ENCODE assay signal across 18 cellular contexts in genomic region chr19:45975296-45975695, GRCh38. TPM values are rescaled to one million over a fixed set of nuclear protein-coding genes. Genes with fewer than 3 reads are reported as not detected.
DNase-seq lines count a peak whose midpoint lies in the region; ATAC-seq, FAIRE-seq and TF ChIP-seq lines count a peak whose summit lies in the region.
"Had no signal": no experiment of that assay in that cellular context is flagged by ENCODE, and none has a peak within 500 bp of the region (broad histone marks: within the 10 kb centered on the region; RNA-seq: fewer than 3 reads in every experiment).

No MANE protein-coding gene starts in this region.

- no peak overlapping the region for H2AK5ac ChIP-seq in IMR-90 (ENCODE audit: low read depth, low read length)

- H4K8ac ChIP-seq in IMR-90 (ENCODE audit: low read depth in 2 of 2, low read length in 2 of 2), result no peak overlapping the region

- no peak overlapping the region for H3K23ac ChIP-seq in IMR-90 (ENCODE audit: low read depth, low read length)

- no peak overlapping the region for H3K56ac ChIP-seq in IMR-90 (ENCODE audit: extremely low read depth, insufficient read depth, low read length)

- no peak overlapping the region for H3K18ac ChIP-seq in IMR-90 (ENCODE audit: low read depth, low read length)

- H2BK5ac ChIP-seq in IMR-90 (ENCODE audit: low read depth, low read length, poor library complexity, severe bottlenecking), result no peak overlapping the region

- no peak for TF ChIP-seq RAD21 in IMR-90 (IDR thresholded peaks at IDR 0.05; ENCODE audit: low read length)
- TF ChIP-seq RAD21 in K562 (CRISPR knock-in tag; conservative IDR thresholded peaks at IDR 0.05 in 1 of 2, IDR thresholded peaks at IDR 0.05 in 1 of 2), result no peak
- no peak for TF ChIP-seq RAD21 in neural cell (conservative IDR thresholded peaks at IDR 0.05)

- H2AFZ ChIP-seq in IMR-90 (replicated peaks; ENCODE audit: low read length, poor library complexity) (no peak overlapping the region), K562 (ENCODE audit: low read depth, low read length) (no peak overlapping the region), neural cell (ENCODE audit: low read depth, low read length) (peak overlapping the region; percentile 31)

- no peak for FAIRE-seq in K562 (lab: Jason Lieb, UNC)

- H3K4me1 ChIP-seq in BLaER1 treated with 17β-estradiol and CSF1 and Interleukin-3, amounts not matched to agents 10 nM and 100 nM, result peaks cover 19 to 82% (median 72%) of the 10 kb centered on the region in 10 experiments
- H3K4me1 ChIP-seq in IMR-90 (ENCODE audit: control insufficient read depth, insufficient read depth, low read length) (no peaks in the 10 kb centered on the region), K562 (replicated peaks in 1 of 2; ENCODE audit: control insufficient read depth in 2 of 2, insufficient read depth in 2 of 2, low read length in 2 of 2) (peaks cover 0 to 21% of the 10 kb centered on the region in 2 experiments; a peak in 2 of 5 replicates)

- no peaks in the 10 kb centered on the region for H3F3A ChIP-seq in neural cell (ENCODE audit: insufficient read depth, low read length, poor library complexity, severe bottlenecking)

- intact Hi-C loops in IMR-90 (cut with micrococcal nuclease) (no loop called here), K562 (cut with micrococcal nuclease) (no loop called here)

- H3K27ac ChIP-seq in BLaER1 treated with 17β-estradiol and CSF1 and Interleukin-3, amounts not matched to agents 10 nM and 100 nM, result peak overlapping the region in 1 of 11 experiments; percentile 48; a peak in 2 of 22 replicates
- H3K27ac ChIP-seq in IMR-90 (ENCODE audit: insufficient read depth, low read length) (no peak overlapping the region), K562 (ENCODE audit: extremely low read depth, low read depth, low read length) (no peak overlapping the region), neural cell (ENCODE audit: low read length) (peak overlapping the region; percentile 98)
- H3K27ac ChIP-seq: KMS-11 had no signal

- no peaks in the 10 kb centered on the region for H4K20me1 ChIP-seq in BLaER1 treated with 17β-estradiol and CSF1 and Interleukin-3, amounts not matched to agents 10 nM and 100 nM
- H4K20me1 ChIP-seq in IMR-90 (ENCODE audit: insufficient read depth, low read length) (no peaks in the 10 kb centered on the region), K562 (replicated peaks; ENCODE audit: control insufficient read depth, insufficient read depth, low read length) (peaks cover 13% of the 10 kb centered on the region), neural cell (ENCODE audit: insufficient read depth) (peaks cover 6% of the 10 kb centered on the region)

- BruUV-seq in IMR-90 (replicated peaks; lab: Mats Ljungman, UMichigan), result no TSS peak
- BruUV-seq in K562 (replicated peaks; lab: Mats Ljungman, UMichigan), result no TSS peak

- no peaks in the 10 kb centered on the region for H3K9me3 ChIP-seq in BLaER1 treated with 17β-estradiol and CSF1 and Interleukin-3, amounts not matched to agents 10 nM and 100 nM (replicated peaks in 1 of 11)
- H3K9me3 ChIP-seq in IMR-90 (ENCODE audit: control insufficient read depth, insufficient read depth, low read length) (peaks cover 4% of the 10 kb centered on the region; the same call in 1 of the 2 replicates), K562 (replicated peaks; ENCODE audit: control insufficient read depth, insufficient read depth, low read depth, low read length) (no peaks in the 10 kb centered on the region), neural cell (ENCODE audit: low read length) (no peaks in the 10 kb centered on the region)

- no peaks in the 10 kb centered on the region for H3K79me1 ChIP-seq in IMR-90 (ENCODE audit: low read depth in 1 of 2, low read length in 2 of 2)

- H3K36me3 ChIP-seq in BLaER1 treated with 17β-estradiol and CSF1 and Interleukin-3, amounts not matched to agents 10 nM and 100 nM, result no peaks in the 10 kb centered on the region
- H3K36me3 ChIP-seq in IMR-90 (ENCODE audit: control insufficient read depth, insufficient read depth, low read length), result no peaks in the 10 kb centered on the region
- no peaks in the 10 kb centered on the region for H3K36me3 ChIP-seq in K562 (ENCODE audit: control insufficient read depth, insufficient read depth, low read length)
- H3K36me3 ChIP-seq in neural cell (ENCODE audit: insufficient read depth, low read length), result no peaks in the 10 kb centered on the region

- DNase-seq in IMR-90, result no peak
- DNase-seq in K562 (ENCODE audit: extremely low read depth in 1 of 4, low spot score in 3 of 4), result no peak
- DNase-seq in globus pallidus (ENCODE audit: low spot score), result no peak
- DNase-seq: CD4-positive, alpha-beta T cell; DMS79 treated with DMSO at 0.1 percent for 48 hours; NCI-H1048; NK-92 treated with Interleukin-12 subunit alpha and Interleukin-12 subunit beta, amount 100 ng/mL, for 24 hours; OCI-M1; SHP77 treated with DMSO at 0.1 percent for 48 hours had no signal

- POLR2A ChIA-PET in IMR-90 (lab: Charles Lee; ENCODE audit: unreplicated experiment), result no interaction called here
- POLR2A ChIA-PET in K562 (lab: Yijun Ruan, JAX), result no interaction called here

- H3K4me3 ChIP-seq in BLaER1 treated with 17β-estradiol and CSF1 and Interleukin-3, amounts not matched to agents 10 nM and 100 nM, result no peak overlapping the region
- H3K4me3 ChIP-seq in IMR-90 (ENCODE audit: insufficient read depth, low read depth, low read length), result no peak overlapping the region
- H3K4me3 ChIP-seq in K562, result no peak overlapping the region
- peak overlapping the region; percentile 70 for H3K4me3 ChIP-seq in neural cell (ENCODE audit: low read length)

- H3K14ac ChIP-seq in IMR-90 (replicated peaks; ENCODE audit: low read depth, low read length), result no peak overlapping the region

- no peak overlapping the region for H2BK120ac ChIP-seq in IMR-90 (ENCODE audit: low read depth, low read length)

- 0 out of 2 replicates have a peak, but pooled peaks cover 2% of the 10 kb centered on the region for H3K9me1 ChIP-seq in IMR-90 (ENCODE audit: insufficient read depth, low read length)
- no peaks in the 10 kb centered on the region for H3K9me1 ChIP-seq in K562 (ENCODE audit: control insufficient read depth, insufficient read depth, low read length)

- TF ChIP-seq POLR2A in IMR-90 (IDR thresholded peaks at IDR 0.05; ENCODE audit: low read depth, low read length) (no peak), K562 (conservative IDR thresholded peaks at IDR 0.05) (no peak)

- peak overlapping the region in 1 of 11 experiments; percentile 56; a peak in 2 of 22 replicates for H3K9ac ChIP-seq in BLaER1 treated with 17β-estradiol and CSF1 and Interleukin-3, amounts not matched to agents 10 nM and 100 nM
- no peak overlapping the region for H3K9ac ChIP-seq in IMR-90 (ENCODE audit: low read depth, low read length)
- H3K9ac ChIP-seq in K562 (ENCODE audit: insufficient read depth in 1 of 2, low read depth in 2 of 2, low read length in 2 of 2), result no peak overlapping the region
- peak overlapping the region; percentile 97 for H3K9ac ChIP-seq in neural cell (ENCODE audit: low read length)
- H3K9ac ChIP-seq: KMS-11 had no signal

- H2BK15ac ChIP-seq in IMR-90 (ENCODE audit: low read depth, low read length), result no peak overlapping the region

- dilution Hi-C loops in IMR-90 (cut with HindIII; ENCODE audit: low sequenced_read_pairs, unreplicated experiment), result no loop called here

- H4K5ac ChIP-seq in IMR-90 (ENCODE audit: low read depth, low read length), result no peak overlapping the region

- peak overlapping the region in 9 of 11 experiments; percentile 59 to 86 (median 71); a peak in 17 of 22 replicates for H3K4me2 ChIP-seq in BLaER1 treated with 17β-estradiol and CSF1 and Interleukin-3, amounts not matched to agents 10 nM and 100 nM
- no peak overlapping the region for H3K4me2 ChIP-seq in IMR-90 (ENCODE audit: low read depth, low read length)
- no peak overlapping the region for H3K4me2 ChIP-seq in K562 (ENCODE audit: insufficient read depth, low read length)
- peak overlapping the region; percentile 96 for H3K4me2 ChIP-seq in neural cell (ENCODE audit: low read length)
- H3K4me2 ChIP-seq: KMS-11 had no signal

- no peak overlapping the region for H3K4ac ChIP-seq in IMR-90 (ENCODE audit: low read depth, low read length)

- in situ Hi-C loops in IMR-90 (cut with MboI; ENCODE audit: low sequenced_read_pairs) (no loop called here), K562 (cut with MboI) (no loop called here)

- no peak overlapping the region for H2BK20ac ChIP-seq in IMR-90 (ENCODE audit: low read depth, low read length)

- TF ChIP-seq EP300 in K562 (IDR thresholded peaks at IDR 0.05; ENCODE audit: low read length) (no peak), neural cell (conservative IDR thresholded peaks at IDR 0.05; ENCODE audit: poor library complexity, severe bottlenecking) (no peak)

- no CpG with 5 or more reads among the region's 5 CpGs for WGBS in IMR-90 (ENCODE audit: extremely low coverage in 2 of 2, insufficient read length in 1 of 2), 2 experiments
- 0% methylated on average over 2 of the region's 5 CpGs for WGBS in K562 (ENCODE audit: insufficient coverage, low coverage, missing lambda C conversion rate)

- no peaks in the 10 kb centered on the region for H3K79me2 ChIP-seq in K562 (ENCODE audit: control insufficient read depth, insufficient read depth, low read length)
- peaks cover 43% of the 10 kb centered on the region for H3K79me2 ChIP-seq in neural cell (replicated peaks; ENCODE audit: insufficient read depth, low read length)

- no peaks in the 10 kb centered on the region for H3K9me2 ChIP-seq in neural cell (ENCODE audit: insufficient read depth, low read length)

- H4K91ac ChIP-seq in IMR-90 (ENCODE audit: insufficient read depth, low read depth, low read length), result no peak overlapping the region

- CTCF ChIA-PET in IMR-90 (lab: Yijun Ruan, JAX), result no interaction called here
- CTCF ChIA-PET in K562 (lab: Yijun Ruan, JAX; ENCODE audit: low intra/inter-chr PET ratio), result no interaction called here

- ATAC-seq in IMR-90 (ENCODE audit: low read depth), result no peak
- ATAC-seq in K562, result no peak
- ATAC-seq in esophagus mucosa, result no peak
- no peak for ATAC-seq in GM21390 (IDR thresholded peaks at IDR 0.05; ENCODE audit: unreplicated experiment)

- H2AK9ac ChIP-seq in IMR-90 (replicated peaks; ENCODE audit: low read depth, low read length, poor library complexity), result peak overlapping the region; percentile 19

- H3K27me3 ChIP-seq in BLaER1 treated with 17β-estradiol and CSF1 and Interleukin-3, amounts not matched to agents 10 nM and 100 nM, result no peaks in the 10 kb centered on the region
- peaks cover 64% of the 10 kb centered on the region for H3K27me3 ChIP-seq in IMR-90 (ENCODE audit: control insufficient read depth, insufficient read depth, low read length)
- H3K27me3 ChIP-seq in K562 (ENCODE audit: control insufficient read depth in 2 of 2, insufficient read depth in 2 of 2, low read length in 2 of 2), result peaks cover 25 to 44% of the 10 kb centered on the region in 2 experiments
- no peaks in the 10 kb centered on the region for H3K27me3 ChIP-seq in neural cell (ENCODE audit: insufficient read depth, low read depth, low read length)

- TF ChIP-seq CTCF in IMR-90 (conservative IDR thresholded peaks at IDR 0.05; ENCODE audit: low read depth, low read length), result no peak
- no peak for TF ChIP-seq CTCF in K562 (IDR thresholded peaks at IDR 0.05 in 2 of 3, conservative IDR thresholded peaks at IDR 0.05 in 1 of 3; ENCODE audit: insufficient read depth in 2 of 3, low read depth in 1 of 3, low read length in 3 of 3)
- peak; percentile 17 for TF ChIP-seq CTCF in neural cell (IDR thresholded peaks at IDR 0.05; ENCODE audit: poor library complexity, severe bottlenecking)

RNA-seq across cellular contexts. Expression of gene NOVA2, which starts 1.6 kb away (rescaled TPM):
- not detected in 2 replicates for total RNA-seq in IMR-90 (2012; rRNA removed)
- 0.03 TPM in 1 of 2 replicates, not detected in the other for polyA plus RNA-seq in IMR-90 (2012; rRNA removed)
- polyA plus RNA-seq in IMR-90 (2012; cell fraction: cytosol; rRNA removed), result 0.02 and 0.03 TPM in 2 replicates
- polyA plus RNA-seq in IMR-90 (2012; cell fraction: nucleus; rRNA removed; ENCODE audit: low replicate concordance), result 0.05 and 0.06 TPM in 2 replicates
- total RNA-seq in K562 (2011; cell fraction: chromatin; rRNA removed; ENCODE audit: low replicate concordance), result not detected in 2 replicates
- total RNA-seq in K562 (2011; cell fraction: nucleolus; rRNA removed), result not detected in 2 replicates
- not detected in 2 replicates for total RNA-seq in K562 (2011; cell fraction: nucleoplasm; rRNA removed)
- not detected in 2 replicates for total RNA-seq in K562 (2014; rRNA removed)
- not detected in 2 replicates for total RNA-seq in K562 (2014; rRNA removed; fragmentation: Illumina TruSeq; extraction: Trizol)
- total RNA-seq in K562 (2015; rRNA removed; fragmentation: Illumina TruSeq; extraction: Trizol), result not detected in 2 replicates
- not detected in 2 replicates for total RNA-seq in K562 (2021)
- polyA plus RNA-seq in K562 (2011; rRNA removed), result not detected in 2 replicates
- polyA plus RNA-seq in K562 (2011; cell fraction: cytosol; rRNA removed), result not detected in 2 replicates
- not detected in 2 replicates for polyA plus RNA-seq in K562 (2011; cell fraction: nucleus; rRNA removed)
- polyA plus RNA-seq in K562 (2012), result 0.03 TPM in 1 of 2 replicates, not detected in the other
- polyA plus RNA-seq in K562 (2014; fragmentation: Illumina TruSeq; extraction: Trizol), result not detected in 2 replicates
- not detected for polyA plus RNA-seq in K562 (2014; fragmentation: Nextera tagmentation; extraction: Ambion mirVana)
- not detected in 2 replicates for polyA plus RNA-seq in K562 (2014; rRNA removed)
- not detected in 2 replicates for polyA minus RNA-seq in K562 (2011; rRNA and poly(A)+ RNA removed)
- polyA minus RNA-seq in K562 (2011; cell fraction: cytosol; rRNA and poly(A)+ RNA removed), result not detected in 2 replicates
- polyA minus RNA-seq in K562 (2011; cell fraction: nucleus; rRNA and poly(A)+ RNA removed), result not detected in 2 replicates
- polyA plus RNA-seq in neural cell, result 7.6 and 9.3 TPM in 2 replicates
- polyA minus RNA-seq in neural cell, result 18.0 and 27.3 TPM in 2 replicates
- 0.40 TPM for total RNA-seq in esophagus mucosa
- total RNA-seq: CD4-positive, alpha-beta T cell; G401; NCI-H460; RPMI7951 had no signal

RNA-seq across cellular contexts. Expression of gene CCDC61, which starts 20.0 kb away (rescaled TPM):
- total RNA-seq in IMR-90 (2012; rRNA removed) (3.2 and 3.6 TPM in 2 replicates), K562 (2014; rRNA removed) (19.8 and 21.5 TPM in 2 replicates), K562 (2014; rRNA removed; fragmentation: Illumina TruSeq; extraction: Trizol) (4.9 and 5.4 TPM in 2 replicates), K562 (2015; rRNA removed; fragmentation: Illumina TruSeq; extraction: Trizol) (10.3 and 11.4 TPM in 2 replicates), K562 (2021) (26.3 and 27.0 TPM in 2 replicates), esophagus mucosa (9.1 TPM)
- polyA plus RNA-seq in IMR-90 (2012; rRNA removed) (9.1 and 10.0 TPM in 2 replicates), K562 (2011; rRNA removed) (10.6 and 12.4 TPM in 2 replicates), K562 (2014; fragmentation: Illumina TruSeq; extraction: Trizol) (9.4 and 15.5 TPM in 2 replicates), K562 (2014; fragmentation: Nextera tagmentation; extraction: Ambion mirVana) (under 1 TPM; 0.07 to 0.59 TPM), K562 (2014; rRNA removed) (20.9 and 21.4 TPM in 2 replicates), neural cell (0.82 and 1.4 TPM in 2 replicates)
- polyA plus RNA-seq in IMR-90 (2012; cell fraction: cytosol; rRNA removed), result 2.6 and 10.5 TPM in 2 replicates
- 26.6 and 45.3 TPM in 2 replicates for polyA plus RNA-seq in IMR-90 (2012; cell fraction: nucleus; rRNA removed; ENCODE audit: low replicate concordance)
- total RNA-seq in K562 (2011; cell fraction: chromatin; rRNA removed; ENCODE audit: low replicate concordance), result 26.3 and 56.0 TPM in 2 replicates
- 42.4 and 47.0 TPM in 2 replicates for total RNA-seq in K562 (2011; cell fraction: nucleolus; rRNA removed)
- total RNA-seq in K562 (2011; cell fraction: nucleoplasm; rRNA removed), result 31.0 and 36.6 TPM in 2 replicates
- polyA plus RNA-seq in K562 (2011; cell fraction: cytosol; rRNA removed), result 10.4 and 25.4 TPM in 2 replicates
- polyA plus RNA-seq in K562 (2011; cell fraction: nucleus; rRNA removed), result 41.2 and 57.4 TPM in 2 replicates
- 19.9 and 20.3 TPM in 2 replicates for polyA plus RNA-seq in K562 (2012)
- polyA minus RNA-seq in K562 (2011; rRNA and poly(A)+ RNA removed), result 2.8 and 5.2 TPM in 2 replicates
- polyA minus RNA-seq in K562 (2011; cell fraction: cytosol; rRNA and poly(A)+ RNA removed), result 12.0 and 13.0 TPM in 2 replicates
- 19.5 and 24.2 TPM in 2 replicates for polyA minus RNA-seq in K562 (2011; cell fraction: nucleus; rRNA and poly(A)+ RNA removed)
- polyA minus RNA-seq in neural cell, result 2.7 and 11.9 TPM in 2 replicates

RNA-seq across cellular contexts. Expression of gene PGLYRP1, which starts 47.6 kb away (rescaled TPM):
- total RNA-seq in IMR-90 (2012; rRNA removed), result not detected in 2 replicates
- polyA plus RNA-seq in IMR-90 (2012; rRNA removed), result not detected in 2 replicates
- polyA plus RNA-seq in IMR-90 (2012; cell fraction: cytosol; rRNA removed), result not detected in 2 replicates
- polyA plus RNA-seq in IMR-90 (2012; cell fraction: nucleus; rRNA removed; ENCODE audit: low replicate concordance), result not detected in 2 replicates
- not detected in 2 replicates for total RNA-seq in K562 (2011; cell fraction: chromatin; rRNA removed; ENCODE audit: low replicate concordance)
- not detected in 2 replicates for total RNA-seq in K562 (2011; cell fraction: nucleolus; rRNA removed)
- total RNA-seq in K562 (2011; cell fraction: nucleoplasm; rRNA removed), result not detected in 2 replicates
- total RNA-seq in K562 (2014; rRNA removed), result not detected in 2 replicates
- total RNA-seq in K562 (2014; rRNA removed; fragmentation: Illumina TruSeq; extraction: Trizol), result not detected in 2 replicates
- total RNA-seq in K562 (2015; rRNA removed; fragmentation: Illumina TruSeq; extraction: Trizol), result not detected in 2 replicates
- total RNA-seq in K562 (2021), result not detected in 2 replicates
- polyA plus RNA-seq in K562 (2011; rRNA removed), result not detected in 2 replicates
- polyA plus RNA-seq in K562 (2011; cell fraction: cytosol; rRNA removed), result not detected in 2 replicates
- not detected in 2 replicates for polyA plus RNA-seq in K562 (2011; cell fraction: nucleus; rRNA removed)
- 0.20 and 0.25 TPM in 2 replicates for polyA plus RNA-seq in K562 (2012)
- not detected in 2 replicates for polyA plus RNA-seq in K562 (2014; fragmentation: Illumina TruSeq; extraction: Trizol)
- not detected for polyA plus RNA-seq in K562 (2014; fragmentation: Nextera tagmentation; extraction: Ambion mirVana)
- polyA plus RNA-seq in K562 (2014; rRNA removed), result not detected in 2 replicates
- not detected in 2 replicates for polyA minus RNA-seq in K562 (2011; rRNA and poly(A)+ RNA removed)
- polyA minus RNA-seq in K562 (2011; cell fraction: cytosol; rRNA and poly(A)+ RNA removed), result not detected in 2 replicates
- not detected in 2 replicates for polyA minus RNA-seq in K562 (2011; cell fraction: nucleus; rRNA and poly(A)+ RNA removed)
- polyA plus RNA-seq in neural cell, result not detected in 2 replicates
- polyA minus RNA-seq in neural cell, result not detected in 2 replicates
- total RNA-seq in esophagus mucosa, result not detected
- total RNA-seq: CD4-positive, alpha-beta T cell; G401; M059J; NCI-H460; RPMI7951 had no signal

Comparison
In these comparisons a context has a peak if more than half of its experiments do, and no peak if none do; other contexts are left out.
1. H3K4me2 ChIP-seq: peak in BLaER1 treated with 17β-estradiol and CSF1 and Interleukin-3, amounts not matched to agents 10 nM and 100 nM (9 of 11) and neural cell (single experiment); none in IMR-90 (single experiment) and K562 (single experiment).